In the genomic region with DNA sequence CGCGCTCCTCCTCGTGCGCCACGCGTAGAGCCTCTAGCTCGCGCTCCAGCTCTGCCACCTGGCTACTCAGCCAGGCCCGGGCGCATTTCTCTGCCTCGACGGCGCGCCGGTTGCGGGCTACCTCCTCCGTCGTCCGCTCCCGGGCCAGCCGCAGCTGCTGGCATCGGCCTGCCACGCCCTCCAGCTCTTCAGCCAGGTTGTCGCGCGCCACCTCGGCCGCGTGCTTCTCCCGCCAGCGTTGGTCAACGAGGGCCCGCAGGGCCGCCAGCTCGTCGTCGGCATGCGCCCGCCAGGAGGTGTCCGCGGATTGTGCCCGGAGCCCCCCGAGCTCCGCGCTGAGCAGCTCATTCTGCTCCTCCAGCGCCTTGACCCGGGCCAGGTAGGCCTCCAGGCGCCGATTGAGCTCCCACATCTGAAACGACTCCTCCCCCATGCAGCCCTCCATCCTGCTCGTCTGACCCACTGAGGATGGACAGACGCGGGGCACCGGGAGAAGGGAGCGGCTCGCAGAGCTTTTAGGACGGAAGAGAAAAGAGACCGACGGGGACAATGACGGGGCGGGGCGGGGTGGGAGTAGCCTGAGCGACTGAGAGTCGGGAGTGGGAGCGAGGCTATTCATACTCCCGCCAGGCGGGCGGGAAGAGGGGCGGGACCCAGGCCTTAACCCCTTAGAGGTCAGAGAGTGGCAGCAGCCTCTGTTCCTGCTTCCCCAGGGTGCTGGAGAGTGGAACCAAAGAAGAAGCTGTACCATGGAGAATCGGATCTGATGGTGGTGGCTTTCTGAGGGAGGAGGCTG, we compare ENCODE assay signal across 9 cellular contexts. TPM values are rescaled to one million over a fixed set of nuclear protein-coding genes. Genes with fewer than 3 reads are reported as not detected.
DNase-seq lines count a peak whose midpoint lies in the region; ATAC-seq and TF ChIP-seq lines count a peak whose summit lies in the region.
"Had no signal": no experiment of that assay in that cellular context is flagged by ENCODE, and none has a peak within 500 bp of the region (broad histone marks: within the 10 kb centered on the region; RNA-seq: fewer than 3 reads in every experiment).

A gene with protein sequence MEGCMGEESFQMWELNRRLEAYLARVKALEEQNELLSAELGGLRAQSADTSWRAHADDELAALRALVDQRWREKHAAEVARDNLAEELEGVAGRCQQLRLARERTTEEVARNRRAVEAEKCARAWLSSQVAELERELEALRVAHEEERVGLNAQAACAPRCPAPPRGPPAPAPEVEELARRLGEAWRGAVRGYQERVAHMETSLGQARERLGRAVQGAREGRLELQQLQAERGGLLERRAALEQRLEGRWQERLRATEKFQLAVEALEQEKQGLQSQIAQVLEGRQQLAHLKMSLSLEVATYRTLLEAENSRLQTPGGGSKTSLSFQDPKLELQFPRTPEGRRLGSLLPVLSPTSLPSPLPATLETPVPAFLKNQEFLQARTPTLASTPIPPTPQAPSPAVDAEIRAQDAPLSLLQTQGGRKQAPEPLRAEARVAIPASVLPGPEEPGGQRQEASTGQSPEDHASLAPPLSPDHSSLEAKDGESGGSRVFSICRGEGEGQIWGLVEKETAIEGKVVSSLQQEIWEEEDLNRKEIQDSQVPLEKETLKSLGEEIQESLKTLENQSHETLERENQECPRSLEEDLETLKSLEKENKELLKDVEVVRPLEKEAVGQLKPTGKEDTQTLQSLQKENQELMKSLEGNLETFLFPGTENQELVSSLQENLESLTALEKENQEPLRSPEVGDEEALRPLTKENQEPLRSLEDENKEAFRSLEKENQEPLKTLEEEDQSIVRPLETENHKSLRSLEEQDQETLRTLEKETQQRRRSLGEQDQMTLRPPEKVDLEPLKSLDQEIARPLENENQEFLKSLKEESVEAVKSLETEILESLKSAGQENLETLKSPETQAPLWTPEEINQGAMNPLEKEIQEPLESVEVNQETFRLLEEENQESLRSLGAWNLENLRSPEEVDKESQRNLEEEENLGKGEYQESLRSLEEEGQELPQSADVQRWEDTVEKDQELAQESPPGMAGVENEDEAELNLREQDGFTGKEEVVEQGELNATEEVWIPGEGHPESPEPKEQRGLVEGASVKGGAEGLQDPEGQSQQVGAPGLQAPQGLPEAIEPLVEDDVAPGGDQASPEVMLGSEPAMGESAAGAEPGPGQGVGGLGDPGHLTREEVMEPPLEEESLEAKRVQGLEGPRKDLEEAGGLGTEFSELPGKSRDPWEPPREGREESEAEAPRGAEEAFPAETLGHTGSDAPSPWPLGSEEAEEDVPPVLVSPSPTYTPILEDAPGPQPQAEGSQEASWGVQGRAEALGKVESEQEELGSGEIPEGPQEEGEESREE (N-terminal part only) (minus strand): TSS at position 588 of the 796 bp plus-strand sequence. CDS start 143 bp downstream, at position 445.

- no peaks in the 10 kb centered on the region for H3K9me3 ChIP-seq in left ventricle myocardium inferior (replicated peaks)

- CTCF ChIA-PET in activated naive CD4-positive, alpha-beta T cell treated with anti-CD3 and anti-CD28 coated beads, Interleukin-2, amount 10 ng/mL, durations not matched to agents 7 days and 5 days (lab: Charles Lee): interaction anchor here (0.5 to 7.9 kb wide), 14 partner anchors 9 to 179 kb away, joined by 3 to 125 read pairs (median 4); a partner anchor contains a TSS
- CTCF ChIA-PET in WTC11 (lab: Charles Lee): interaction anchor here (0.6 to 13.4 kb wide), 32 partner anchors 8 to 466 kb away, joined by 3 to 437 read pairs (median 6); a partner anchor contains a TSS

- H3K27ac Mint-ChIP-seq in activated naive CD4-positive, alpha-beta T cell treated with anti-CD3 and anti-CD28 coated beads, Interleukin-2, amount 50 U/mL, for 24 hours: no peak within 1 kb of the TSS
- no peak within 1 kb of the TSS for H3K27ac Mint-ChIP-seq in activated naive CD4-positive, alpha-beta T cell treated with anti-CD3 and anti-CD28 coated beads, Interleukin-2, amount 10 ng/mL, durations not matched to agents 7 days and 5 days
- peak within 1 kb of the TSS; percentile 82 for H3K27ac Mint-ChIP-seq in WTC11
- H3K27ac Mint-ChIP-seq in progenitor cell of endocrine pancreas: peak within 1 kb of the TSS; percentile 69

- no peak for TF ChIP-seq CTCF in WTC11 (IDR thresholded peaks at IDR 0.05)
- peak; percentile 16 for TF ChIP-seq CTCF in left ventricle myocardium inferior (IDR thresholded peaks at IDR 0.05; ENCODE audit: borderline replicate concordance)
- no peak for TF ChIP-seq CTCF in progenitor cell of endocrine pancreas (IDR thresholded peaks at IDR 0.05; ENCODE audit: unreplicated experiment)

- peaks cover 27% of the 10 kb centered on the region for H3K36me3 ChIP-seq in left ventricle myocardium inferior

- ATAC-seq in WTC11 (peak; percentile 42), GM21737 (IDR thresholded peaks at IDR 0.05; ENCODE audit: unreplicated experiment) (no peak), HG03280 (IDR thresholded peaks at IDR 0.05; ENCODE audit: unreplicated experiment) (no peak)

- H3K27me3 Mint-ChIP-seq in activated naive CD4-positive, alpha-beta T cell treated with anti-CD3 and anti-CD28 coated beads, Interleukin-2, amount 50 U/mL, for 24 hours: peaks cover 31% of the 10 kb centered on the region
- H3K27me3 Mint-ChIP-seq in activated naive CD4-positive, alpha-beta T cell treated with anti-CD3 and anti-CD28 coated beads, Interleukin-2, amount 10 ng/mL, durations not matched to agents 7 days and 5 days: peaks cover 100% of the 10 kb centered on the region
- H3K27me3 Mint-ChIP-seq in WTC11 (ENCODE audit: low read depth): peaks cover 34% of the 10 kb centered on the region
- H3K27me3 Mint-ChIP-seq in progenitor cell of endocrine pancreas: peaks cover 77% of the 10 kb centered on the region

- peaks cover 13% of the 10 kb centered on the region for H3K4me1 Mint-ChIP-seq in activated naive CD4-positive, alpha-beta T cell treated with anti-CD3 and anti-CD28 coated beads, Interleukin-2, amount 50 U/mL, for 24 hours
- peaks cover 9% of the 10 kb centered on the region for H3K4me1 Mint-ChIP-seq in activated naive CD4-positive, alpha-beta T cell treated with anti-CD3 and anti-CD28 coated beads, Interleukin-2, amount 10 ng/mL, durations not matched to agents 7 days and 5 days
- H3K4me1 Mint-ChIP-seq in WTC11: peaks cover 61% of the 10 kb centered on the region
- H3K4me1 Mint-ChIP-seq in progenitor cell of endocrine pancreas (ENCODE audit: low read depth): peaks cover 12% of the 10 kb centered on the region

- H3K4me3 ChIP-seq in left ventricle myocardium inferior: peak within 1 kb of the TSS; percentile 90

- peak within 1 kb of the TSS; percentile 96 for H3K27ac ChIP-seq in left ventricle myocardium inferior (replicated peaks)

- POLR2A ChIA-PET in WTC11 (lab: Charles Lee): interaction anchor here (0.6 to 6.5 kb wide), 14 partner anchors 9 to 175 kb away, joined by 3 to 150 read pairs (median 8); a partner anchor contains a TSS

- no peak for DNase-seq in activated naive CD4-positive, alpha-beta T cell treated with anti-CD3 and anti-CD28 coated beads, Interleukin-2, amount 10 ng/mL, durations not matched to agents 7 days and 5 days
- DNase-seq in WTC11 (ENCODE audit: low spot score): peak; percentile 87
- peak; percentile 84 for DNase-seq in left ventricle myocardium inferior
- no peak for DNase-seq in progenitor cell of endocrine pancreas (ENCODE audit: low spot score, unreplicated experiment)
- DNase-seq in activated naive CD4-positive, alpha-beta T cell (lab: John Stamatoyannopoulos, UW): no peak

- peaks cover 10% of the 10 kb centered on the region for H3K27me3 ChIP-seq in left ventricle myocardium inferior (ENCODE audit: low read depth)

- H3K36me3 Mint-ChIP-seq in activated naive CD4-positive, alpha-beta T cell treated with anti-CD3 and anti-CD28 coated beads, Interleukin-2, amount 50 U/mL, for 24 hours: no peaks in the 10 kb centered on the region
- no peaks in the 10 kb centered on the region for H3K36me3 Mint-ChIP-seq in activated naive CD4-positive, alpha-beta T cell treated with anti-CD3 and anti-CD28 coated beads, Interleukin-2, amount 10 ng/mL, durations not matched to agents 7 days and 5 days
- H3K36me3 Mint-ChIP-seq in WTC11 (peaks cover 15% of the 10 kb centered on the region), progenitor cell of endocrine pancreas (ENCODE audit: insufficient read depth) (peaks cover 6% of the 10 kb centered on the region)

- peak within 1 kb of the TSS; percentile 26 for H3K4me3 Mint-ChIP-seq in activated naive CD4-positive, alpha-beta T cell treated with anti-CD3 and anti-CD28 coated beads, Interleukin-2, amount 50 U/mL, for 24 hours
- no peak within 1 kb of the TSS for H3K4me3 Mint-ChIP-seq in activated naive CD4-positive, alpha-beta T cell treated with anti-CD3 and anti-CD28 coated beads, Interleukin-2, amount 10 ng/mL, durations not matched to agents 7 days and 5 days
- peak within 1 kb of the TSS; percentile 76 for H3K4me3 Mint-ChIP-seq in WTC11
- H3K4me3 Mint-ChIP-seq in progenitor cell of endocrine pancreas (ENCODE audit: low read depth): peak within 1 kb of the TSS; percentile 72
- H3K4me3 Mint-ChIP-seq: central memory CD8-positive, alpha-beta T cell had no signal

- H3K4me1 ChIP-seq in left ventricle myocardium inferior: peaks cover 58% of the 10 kb centered on the region

- no peaks in the 10 kb centered on the region for H3K9me3 Mint-ChIP-seq in activated naive CD4-positive, alpha-beta T cell treated with anti-CD3 and anti-CD28 coated beads, Interleukin-2, amount 50 U/mL, for 24 hours
- H3K9me3 Mint-ChIP-seq in activated naive CD4-positive, alpha-beta T cell treated with anti-CD3 and anti-CD28 coated beads, Interleukin-2, amount 10 ng/mL, durations not matched to agents 7 days and 5 days: no peaks in the 10 kb centered on the region
- peaks cover 5% of the 10 kb centered on the region; the same call in 1 of the 2 replicates for H3K9me3 Mint-ChIP-seq in WTC11
- no peaks in the 10 kb centered on the region for H3K9me3 Mint-ChIP-seq in progenitor cell of endocrine pancreas (ENCODE audit: low read depth)
- H3K9me3 Mint-ChIP-seq: central memory CD8-positive, alpha-beta T cell had no signal

- intact Hi-C loops in left ventricle myocardium inferior (cut with micrococcal nuclease): loop anchor here (2.0 kb wide), 1 partner anchor 16 kb away; no protein-coding TSS in a partner anchor

TF ChIP-seq in WTC11, 78 proteins besides CTCF, POLR2A, EP300 and RAD21 (continues in another document):
- peak; percentile 91 for TF ChIP-seq SP1 (CRISPR knock-in tag; conservative IDR thresholded peaks at IDR 0.05)
- TF ChIP-seq HMGA2 (CRISPR knock-in tag; IDR thresholded peaks at IDR 0.05): no peak

RNA-seq across cellular contexts. Expression of the gene that starts here (rescaled TPM):
- total RNA-seq in WTC11 (2021): 103 to 127 TPM (median 104 TPM) in 3 replicates
- 164 TPM for total RNA-seq in left ventricle myocardium inferior
- total RNA-seq in progenitor cell of endocrine pancreas: 33.9 and 39.2 TPM in 2 replicates

Comparison
In these comparisons a context has a peak if more than half of its experiments do, and no peak if none do; other contexts are left out.
1. H3K27ac Mint-ChIP-seq: peak in WTC11 (single experiment) and progenitor cell of endocrine pancreas (single experiment); none in activated naive CD4-positive, alpha-beta T cell treated with anti-CD3 and anti-CD28 coated beads, Interleukin-2, amount 50 U/mL, for 24 hours (single experiment) and activated naive CD4-positive, alpha-beta T cell treated with anti-CD3 and anti-CD28 coated beads, Interleukin-2, amount 10 ng/mL, durations not matched to agents 7 days and 5 days (single experiment).
2. DNase-seq: peak in WTC11 (single experiment) and left ventricle myocardium inferior (single experiment); none in activated naive CD4-positive, alpha-beta T cell treated with anti-CD3 and anti-CD28 coated beads, Interleukin-2, amount 10 ng/mL, durations not matched to agents 7 days and 5 days (single experiment), progenitor cell of endocrine pancreas (single experiment) and activated naive CD4-positive, alpha-beta T cell (0 of 4).